ENCODE assay signal across 1 cellular context in the genomic region with DNA sequence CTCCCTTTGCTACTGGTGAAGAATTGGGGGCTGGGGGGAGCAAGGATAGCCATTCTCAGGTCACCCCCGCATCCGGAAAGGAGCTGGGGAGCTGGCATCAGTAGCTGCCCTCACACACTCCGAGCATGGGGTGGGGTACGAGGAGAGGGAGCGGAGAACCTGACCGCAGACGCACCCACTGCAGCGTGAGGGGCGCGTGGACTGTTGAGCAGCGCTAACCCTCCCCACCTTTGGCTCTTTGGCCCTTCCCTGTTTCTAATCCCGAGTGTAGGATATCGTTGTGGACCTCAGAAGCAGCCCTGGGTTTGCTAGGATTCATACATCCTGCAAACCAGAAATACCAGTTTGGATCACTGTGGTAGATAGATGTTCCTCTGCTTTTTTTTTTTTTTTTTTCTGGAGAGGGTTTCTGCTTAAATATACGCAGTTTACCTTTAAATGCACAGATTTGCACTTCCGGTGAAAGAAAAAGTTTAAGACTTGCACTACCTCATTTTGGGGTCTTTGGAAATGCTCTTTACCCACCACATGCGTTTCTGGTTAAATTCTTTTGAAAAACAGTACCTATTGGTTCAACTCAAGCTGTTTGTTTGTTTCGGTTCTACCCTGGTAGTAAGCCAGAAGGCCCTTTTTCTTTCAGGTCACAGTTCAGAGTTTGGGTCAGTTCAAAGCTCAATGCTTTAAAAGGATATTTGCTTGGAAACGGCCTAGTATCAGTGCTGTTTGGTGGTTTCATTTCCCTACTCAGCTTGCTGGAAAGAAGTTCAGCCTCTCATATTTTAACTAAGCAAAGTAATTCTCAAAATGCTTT.
TF ChIP-seq lines count a peak whose summit lies in the region.

No MANE protein-coding gene starts in this region.

TF ChIP-seq in HepG2, 621 proteins besides CTCF, POLR2A, EP300 and RAD21 (continued from another document and continues in another):
- TF ChIP-seq FOXK1 (CRISPR knock-in tag; IDR thresholded peaks at IDR 0.05; ENCODE audit: borderline replicate concordance, low read depth) (no peak), ZSCAN20 (CRISPR knock-in tag; IDR thresholded peaks at IDR 0.05; ENCODE audit: borderline replicate concordance) (no peak), ZNF749 (CRISPR knock-in tag; IDR thresholded peaks at IDR 0.05; ENCODE audit: borderline replicate concordance) (no peak), RELA (CRISPR knock-in tag; IDR thresholded peaks at IDR 0.05) (no peak), ZNF543 (CRISPR knock-in tag; IDR thresholded peaks at IDR 0.05) (0 out of 2 replicates have a peak, but pooled peaks have one; percentile 3), ONECUT2 (CRISPR knock-in tag; IDR thresholded peaks at IDR 0.05) (no peak), GTF2F1 (IDR thresholded peaks at IDR 0.05; ENCODE audit: low read length) (0 out of 2 replicates have a peak, but pooled peaks have one; percentile 27), HIVEP1 (CRISPR knock-in tag; IDR thresholded peaks at IDR 0.05) (peak; percentile 52; the same call in 1 of the 2 replicates), MAZ (IDR thresholded peaks at IDR 0.05; ENCODE audit: borderline replicate concordance, low read depth, low read length) (no peak), MAZ (CRISPR knock-in tag; IDR thresholded peaks at IDR 0.05; ENCODE audit: low read depth) (no peak), ZNF720 (CRISPR knock-in tag; IDR thresholded peaks at IDR 0.05) (no peak), ZNF430 (CRISPR knock-in tag; IDR thresholded peaks at IDR 0.05) (peak; percentile 25; the same call in 1 of the 2 replicates), REPIN1 (CRISPR knock-in tag; IDR thresholded peaks at IDR 0.05; ENCODE audit: borderline replicate concordance, low read depth) (no peak), YEATS4 (CRISPR knock-in tag; IDR thresholded peaks at IDR 0.05; ENCODE audit: borderline replicate concordance) (0 out of 2 replicates have a peak, but pooled peaks have one; percentile 12), TGIF2 (CRISPR knock-in tag; IDR thresholded peaks at IDR 0.05) (peak; percentile 40; the same call in 1 of the 2 replicates), ZNF737 (CRISPR knock-in tag; IDR thresholded peaks at IDR 0.05; ENCODE audit: borderline replicate concordance) (no peak), SRF (IDR thresholded peaks at IDR 0.05; ENCODE audit: low read depth, low read length) (peak; percentile 46; the same call in 1 of the 2 replicates), ZNF816 (CRISPR knock-in tag; IDR thresholded peaks at IDR 0.05; ENCODE audit: borderline replicate concordance) (no peak), GFI1 (CRISPR knock-in tag; IDR thresholded peaks at IDR 0.05; ENCODE audit: borderline replicate concordance) (0 out of 2 replicates have a peak, but pooled peaks have one; percentile 5), DMAP1 (CRISPR knock-in tag; IDR thresholded peaks at IDR 0.05) (peak; percentile 33; the same call in 1 of the 2 replicates), KMT2A (CRISPR knock-in tag; IDR thresholded peaks at IDR 0.05) (no peak), ZNF629 (CRISPR knock-in tag; conservative IDR thresholded peaks at IDR 0.05) (no peak), TBX2 (CRISPR knock-in tag; IDR thresholded peaks at IDR 0.05; ENCODE audit: borderline replicate concordance) (peak; percentile 14; the same call in 1 of the 2 replicates), KDM5A (IDR thresholded peaks at IDR 0.05; ENCODE audit: borderline replicate concordance, low read length) (peak; percentile 13; the same call in 1 of the 2 replicates), ZNF205 (CRISPR knock-in tag; IDR thresholded peaks at IDR 0.05) (no peak), TOE1 (CRISPR knock-in tag; IDR thresholded peaks at IDR 0.05) (0 out of 2 replicates have a peak, but pooled peaks have one; percentile 1), ZNF569 (CRISPR knock-in tag; IDR thresholded peaks at IDR 0.05; ENCODE audit: borderline replicate concordance) (no peak), ATF4 (CRISPR knock-in tag; IDR thresholded peaks at IDR 0.05) (no peak), ZNF274 (CRISPR knock-in tag; IDR thresholded peaks at IDR 0.05) (0 out of 2 replicates have a peak, but pooled peaks have one; percentile 35), FOXM1 (CRISPR knock-in tag; IDR thresholded peaks at IDR 0.05) (no peak), SALL1 (CRISPR knock-in tag; IDR thresholded peaks at IDR 0.05) (no peak)
- TF ChIP-seq, protein P1, sequence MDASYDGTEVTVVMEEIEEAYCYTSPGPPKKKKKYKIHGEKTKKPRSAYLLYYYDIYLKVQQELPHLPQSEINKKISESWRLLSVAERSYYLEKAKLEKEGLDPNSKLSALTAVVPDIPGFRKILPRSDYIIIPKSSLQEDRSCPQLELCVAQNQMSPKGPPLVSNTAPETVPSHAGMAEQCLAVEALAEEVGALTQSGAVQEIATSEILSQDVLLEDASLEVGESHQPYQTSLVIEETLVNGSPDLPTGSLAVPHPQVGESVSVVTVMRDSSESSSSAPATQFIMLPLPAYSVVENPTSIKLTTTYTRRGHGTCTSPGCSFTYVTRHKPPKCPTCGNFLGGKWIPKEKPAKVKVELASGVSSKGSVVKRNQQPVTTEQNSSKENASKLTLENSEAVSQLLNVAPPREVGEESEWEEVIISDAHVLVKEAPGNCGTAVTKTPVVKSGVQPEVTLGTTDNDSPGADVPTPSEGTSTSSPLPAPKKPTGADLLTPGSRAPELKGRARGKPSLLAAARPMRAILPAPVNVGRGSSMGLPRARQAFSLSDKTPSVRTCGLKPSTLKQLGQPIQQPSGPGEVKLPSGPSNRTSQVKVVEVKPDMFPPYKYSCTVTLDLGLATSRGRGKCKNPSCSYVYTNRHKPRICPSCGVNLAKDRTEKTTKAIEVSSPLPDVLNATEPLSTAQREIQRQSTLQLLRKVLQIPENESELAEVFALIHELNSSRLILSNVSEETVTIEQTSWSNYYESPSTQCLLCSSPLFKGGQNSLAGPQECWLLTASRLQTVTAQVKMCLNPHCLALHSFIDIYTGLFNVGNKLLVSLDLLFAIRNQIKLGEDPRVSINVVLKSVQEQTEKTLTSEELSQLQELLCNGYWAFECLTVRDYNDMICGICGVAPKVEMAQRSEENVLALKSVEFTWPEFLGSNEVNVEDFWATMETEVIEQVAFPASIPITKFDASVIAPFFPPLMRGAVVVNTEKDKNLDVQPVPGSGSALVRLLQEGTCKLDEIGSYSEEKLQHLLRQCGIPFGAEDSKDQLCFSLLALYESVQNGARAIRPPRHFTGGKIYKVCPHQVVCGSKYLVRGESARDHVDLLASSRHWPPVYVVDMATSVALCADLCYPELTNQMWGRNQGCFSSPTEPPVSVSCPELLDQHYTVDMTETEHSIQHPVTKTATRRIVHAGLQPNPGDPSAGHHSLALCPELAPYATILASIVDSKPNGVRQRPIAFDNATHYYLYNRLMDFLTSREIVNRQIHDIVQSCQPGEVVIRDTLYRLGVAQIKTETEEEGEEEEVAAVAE (CRISPR knock-in tag; IDR thresholded peaks at IDR 0.05; ENCODE audit: borderline replicate concordance) = 0 out of 2 replicates have a peak, but pooled peaks have one; percentile 17
- TF ChIP-seq, protein P2, sequence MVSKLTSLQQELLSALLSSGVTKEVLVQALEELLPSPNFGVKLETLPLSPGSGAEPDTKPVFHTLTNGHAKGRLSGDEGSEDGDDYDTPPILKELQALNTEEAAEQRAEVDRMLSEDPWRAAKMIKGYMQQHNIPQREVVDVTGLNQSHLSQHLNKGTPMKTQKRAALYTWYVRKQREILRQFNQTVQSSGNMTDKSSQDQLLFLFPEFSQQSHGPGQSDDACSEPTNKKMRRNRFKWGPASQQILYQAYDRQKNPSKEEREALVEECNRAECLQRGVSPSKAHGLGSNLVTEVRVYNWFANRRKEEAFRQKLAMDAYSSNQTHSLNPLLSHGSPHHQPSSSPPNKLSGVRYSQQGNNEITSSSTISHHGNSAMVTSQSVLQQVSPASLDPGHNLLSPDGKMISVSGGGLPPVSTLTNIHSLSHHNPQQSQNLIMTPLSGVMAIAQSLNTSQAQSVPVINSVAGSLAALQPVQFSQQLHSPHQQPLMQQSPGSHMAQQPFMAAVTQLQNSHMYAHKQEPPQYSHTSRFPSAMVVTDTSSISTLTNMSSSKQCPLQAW (CRISPR knock-in tag; IDR thresholded peaks at IDR 0.05) = 0 out of 2 replicates have a peak, but pooled peaks have one; percentile 50
- TF ChIP-seq, protein P3, sequence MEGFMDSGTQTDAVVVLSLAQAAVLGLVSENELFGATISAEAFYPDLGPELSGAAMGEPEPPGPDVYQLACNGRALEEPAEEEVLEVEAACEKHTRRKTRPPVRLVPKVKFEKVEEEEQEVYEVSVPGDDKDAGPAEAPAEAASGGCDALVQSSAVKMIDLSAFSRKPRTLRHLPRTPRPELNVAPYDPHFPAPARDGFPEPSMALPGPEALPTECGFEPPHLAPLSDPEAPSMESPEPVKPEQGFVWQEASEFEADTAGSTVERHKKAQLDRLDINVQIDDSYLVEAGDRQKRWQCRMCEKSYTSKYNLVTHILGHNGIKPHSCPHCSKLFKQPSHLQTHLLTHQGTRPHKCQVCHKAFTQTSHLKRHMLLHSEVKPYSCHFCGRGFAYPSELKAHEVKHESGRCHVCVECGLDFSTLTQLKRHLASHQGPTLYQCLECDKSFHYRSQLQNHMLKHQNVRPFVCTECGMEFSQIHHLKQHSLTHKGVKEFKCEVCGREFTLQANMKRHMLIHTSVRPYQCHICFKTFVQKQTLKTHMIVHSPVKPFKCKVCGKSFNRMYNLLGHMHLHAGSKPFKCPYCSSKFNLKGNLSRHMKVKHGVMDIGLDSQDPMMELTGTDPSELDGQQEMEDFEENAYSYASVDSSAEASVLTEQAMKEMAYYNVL (CRISPR knock-in tag; IDR thresholded peaks at IDR 0.05; ENCODE audit: borderline replicate concordance) = no peak
- TF ChIP-seq, protein P4, sequence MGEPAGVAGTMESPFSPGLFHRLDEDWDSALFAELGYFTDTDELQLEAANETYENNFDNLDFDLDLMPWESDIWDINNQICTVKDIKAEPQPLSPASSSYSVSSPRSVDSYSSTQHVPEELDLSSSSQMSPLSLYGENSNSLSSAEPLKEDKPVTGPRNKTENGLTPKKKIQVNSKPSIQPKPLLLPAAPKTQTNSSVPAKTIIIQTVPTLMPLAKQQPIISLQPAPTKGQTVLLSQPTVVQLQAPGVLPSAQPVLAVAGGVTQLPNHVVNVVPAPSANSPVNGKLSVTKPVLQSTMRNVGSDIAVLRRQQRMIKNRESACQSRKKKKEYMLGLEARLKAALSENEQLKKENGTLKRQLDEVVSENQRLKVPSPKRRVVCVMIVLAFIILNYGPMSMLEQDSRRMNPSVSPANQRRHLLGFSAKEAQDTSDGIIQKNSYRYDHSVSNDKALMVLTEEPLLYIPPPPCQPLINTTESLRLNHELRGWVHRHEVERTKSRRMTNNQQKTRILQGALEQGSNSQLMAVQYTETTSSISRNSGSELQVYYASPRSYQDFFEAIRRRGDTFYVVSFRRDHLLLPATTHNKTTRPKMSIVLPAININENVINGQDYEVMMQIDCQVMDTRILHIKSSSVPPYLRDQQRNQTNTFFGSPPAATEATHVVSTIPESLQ (CRISPR knock-in tag; conservative IDR thresholded peaks at IDR 0.05) = 0 out of 2 replicates have a peak, but pooled peaks have one; percentile 5
- TF ChIP-seq, protein P5, sequence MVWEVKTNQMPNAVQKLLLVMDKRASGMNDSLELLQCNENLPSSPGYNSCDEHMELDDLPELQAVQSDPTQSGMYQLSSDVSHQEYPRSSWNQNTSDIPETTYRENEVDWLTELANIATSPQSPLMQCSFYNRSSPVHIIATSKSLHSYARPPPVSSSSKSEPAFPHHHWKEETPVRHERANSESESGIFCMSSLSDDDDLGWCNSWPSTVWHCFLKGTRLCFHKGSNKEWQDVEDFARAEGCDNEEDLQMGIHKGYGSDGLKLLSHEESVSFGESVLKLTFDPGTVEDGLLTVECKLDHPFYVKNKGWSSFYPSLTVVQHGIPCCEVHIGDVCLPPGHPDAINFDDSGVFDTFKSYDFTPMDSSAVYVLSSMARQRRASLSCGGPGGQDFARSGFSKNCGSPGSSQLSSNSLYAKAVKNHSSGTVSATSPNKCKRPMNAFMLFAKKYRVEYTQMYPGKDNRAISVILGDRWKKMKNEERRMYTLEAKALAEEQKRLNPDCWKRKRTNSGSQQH (CRISPR knock-in tag; IDR thresholded peaks at IDR 0.05; ENCODE audit: low read depth) = no peak
- TF ChIP-seq, protein P6, sequence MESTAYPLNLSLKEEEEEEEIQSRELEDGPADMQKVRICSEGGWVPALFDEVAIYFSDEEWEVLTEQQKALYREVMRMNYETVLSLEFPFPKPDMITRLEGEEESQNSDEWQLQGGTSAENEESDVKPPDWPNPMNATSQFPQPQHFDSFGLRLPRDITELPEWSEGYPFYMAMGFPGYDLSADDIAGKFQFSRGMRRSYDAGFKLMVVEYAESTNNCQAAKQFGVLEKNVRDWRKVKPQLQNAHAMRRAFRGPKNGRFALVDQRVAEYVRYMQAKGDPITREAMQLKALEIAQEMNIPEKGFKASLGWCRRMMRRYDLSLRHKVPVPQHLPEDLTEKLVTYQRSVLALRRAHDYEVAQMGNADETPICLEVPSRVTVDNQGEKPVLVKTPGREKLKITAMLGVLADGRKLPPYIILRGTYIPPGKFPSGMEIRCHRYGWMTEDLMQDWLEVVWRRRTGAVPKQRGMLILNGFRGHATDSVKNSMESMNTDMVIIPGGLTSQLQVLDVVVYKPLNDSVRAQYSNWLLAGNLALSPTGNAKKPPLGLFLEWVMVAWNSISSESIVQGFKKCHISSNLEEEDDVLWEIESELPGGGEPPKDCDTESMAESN (CRISPR knock-in tag; conservative IDR thresholded peaks at IDR 0.05) = peak; percentile 34; the same call in 1 of the 2 replicates
- TF ChIP-seq, protein P7, sequence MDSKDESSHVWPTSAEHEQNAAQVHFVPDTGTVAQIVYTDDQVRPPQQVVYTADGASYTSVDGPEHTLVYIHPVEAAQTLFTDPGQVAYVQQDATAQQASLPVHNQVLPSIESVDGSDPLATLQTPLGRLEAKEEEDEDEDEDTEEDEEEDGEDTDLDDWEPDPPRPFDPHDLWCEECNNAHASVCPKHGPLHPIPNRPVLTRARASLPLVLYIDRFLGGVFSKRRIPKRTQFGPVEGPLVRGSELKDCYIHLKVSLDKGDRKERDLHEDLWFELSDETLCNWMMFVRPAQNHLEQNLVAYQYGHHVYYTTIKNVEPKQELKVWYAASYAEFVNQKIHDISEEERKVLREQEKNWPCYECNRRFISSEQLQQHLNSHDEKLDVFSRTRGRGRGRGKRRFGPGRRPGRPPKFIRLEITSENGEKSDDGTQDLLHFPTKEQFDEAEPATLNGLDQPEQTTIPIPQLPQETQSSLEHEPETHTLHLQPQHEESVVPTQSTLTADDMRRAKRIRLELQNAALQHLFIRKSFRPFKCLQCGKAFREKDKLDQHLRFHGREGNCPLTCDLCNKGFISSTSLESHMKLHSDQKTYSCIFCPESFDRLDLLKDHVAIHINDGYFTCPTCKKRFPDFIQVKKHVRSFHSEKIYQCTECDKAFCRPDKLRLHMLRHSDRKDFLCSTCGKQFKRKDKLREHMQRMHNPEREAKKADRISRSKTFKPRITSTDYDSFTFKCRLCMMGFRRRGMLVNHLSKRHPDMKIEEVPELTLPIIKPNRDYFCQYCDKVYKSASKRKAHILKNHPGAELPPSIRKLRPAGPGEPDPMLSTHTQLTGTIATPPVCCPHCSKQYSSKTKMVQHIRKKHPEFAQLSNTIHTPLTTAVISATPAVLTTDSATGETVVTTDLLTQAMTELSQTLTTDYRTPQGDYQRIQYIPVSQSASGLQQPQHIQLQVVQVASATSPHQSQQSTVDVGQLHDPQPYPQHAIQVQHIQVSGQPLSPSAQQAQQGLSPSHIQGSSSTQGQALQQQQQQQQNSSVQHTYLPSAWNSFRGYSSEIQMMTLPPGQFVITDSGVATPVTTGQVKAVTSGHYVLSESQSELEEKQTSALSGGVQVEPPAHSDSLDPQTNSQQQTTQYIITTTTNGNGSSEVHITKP (CRISPR knock-in tag; IDR thresholded peaks at IDR 0.05; ENCODE audit: low read depth) = peak; percentile 86
